ENCODE assay signal across 18 cellular contexts in the genomic region with DNA sequence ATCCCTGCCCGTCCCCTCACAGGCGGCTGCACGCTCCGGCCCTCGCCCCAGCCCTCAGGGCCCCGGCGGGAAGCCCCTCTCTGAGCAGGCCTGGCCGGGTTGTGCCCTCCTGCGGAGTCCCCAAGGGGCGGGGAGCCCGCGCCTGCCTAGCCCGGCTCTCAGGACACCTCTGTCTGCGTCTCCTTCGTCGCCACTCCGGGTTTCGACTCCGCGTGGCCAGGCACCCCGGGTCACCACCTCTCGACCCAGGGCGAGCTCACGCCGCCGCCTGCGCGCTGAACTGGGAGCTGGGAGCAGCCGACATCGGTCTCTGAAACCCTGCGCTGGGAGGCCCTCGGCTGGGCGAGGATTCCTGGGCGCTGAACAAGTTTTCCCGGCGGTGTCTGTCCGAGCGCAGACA. TPM values are rescaled to one million over a fixed set of nuclear protein-coding genes. Genes with fewer than 3 reads are reported as not detected.
DNase-seq lines count a peak whose midpoint lies in the region; ATAC-seq and TF ChIP-seq lines count a peak whose summit lies in the region.
"Had no signal": no experiment of that assay in that cellular context is flagged by ENCODE, and none has a peak within 500 bp of the region (broad histone marks: within the 10 kb centered on the region; RNA-seq: fewer than 3 reads in every experiment).

No MANE protein-coding gene starts in this region.

- no peak overlapping the region for H3K9ac ChIP-seq in mammary epithelial cell (ENCODE audit: insufficient read depth, low read length)
- H3K9ac ChIP-seq: BLaER1 treated with 17β-estradiol and CSF1 and Interleukin-3, amounts not matched to agents 10 nM and 100 nM; GM23248 had no signal

- H3K27ac ChIP-seq in mammary epithelial cell (ENCODE audit: insufficient read depth, low read depth, low read length), result no peak overlapping the region
- H3K27ac ChIP-seq: A549; BLaER1 treated with 17β-estradiol and CSF1 and Interleukin-3, amounts not matched to agents 10 nM and 100 nM; GM23248 had no signal

- ATAC-seq in HG03280 (IDR thresholded peaks at IDR 0.05; ENCODE audit: unreplicated experiment), result no peak
- ATAC-seq: A549 had no signal

- H3K4me1 ChIP-seq in mammary epithelial cell (ENCODE audit: insufficient read depth, low read length), result no peaks in the 10 kb centered on the region
- H3K4me1 ChIP-seq: A549 had no signal

- dilution Hi-C loops in mammary epithelial cell (cut with HindIII; ENCODE audit: low sequenced_read_pairs), result no loop called here

- no peak overlapping the region for H3K4me3 ChIP-seq in mammary epithelial cell (replicated peaks in 1 of 3; ENCODE audit: insufficient read depth in 1 of 3, low read depth in 2 of 3, low read length in 3 of 3)
- H3K4me3 ChIP-seq: A549; BLaER1 treated with 17β-estradiol and CSF1 and Interleukin-3, amounts not matched to agents 10 nM and 100 nM; GM23248 had no signal

- no peaks in the 10 kb centered on the region for H3K9me3 ChIP-seq in mammary epithelial cell (replicated peaks; ENCODE audit: insufficient read depth, low read length)

- no peak overlapping the region for H2AFZ ChIP-seq in mammary epithelial cell (ENCODE audit: low read depth, low read length)
- H2AFZ ChIP-seq: GM23248 had no signal

- no peaks in the 10 kb centered on the region for H4K20me1 ChIP-seq in mammary epithelial cell (ENCODE audit: insufficient read depth, low read length)

- in situ Hi-C loops in mammary epithelial cell (cut with MboI; ENCODE audit: low sequenced_read_pairs in 2 of 2), result no loop called here

- no peaks in the 10 kb centered on the region for H3K36me3 ChIP-seq in mammary epithelial cell (ENCODE audit: insufficient read depth, low read length)
- H3K36me3 ChIP-seq: BLaER1 treated with 17β-estradiol and CSF1 and Interleukin-3, amounts not matched to agents 10 nM and 100 nM had no signal

- TF ChIP-seq CTCF in GM10248 (IDR thresholded peaks at IDR 0.05; ENCODE audit: control extremely low read depth, extremely low read depth, low read depth, missing control alignments) (no peak), mammary epithelial cell (conservative IDR thresholded peaks at IDR 0.05 in 1 of 2, IDR thresholded peaks at IDR 0.05 in 1 of 2; ENCODE audit: extremely low read depth in 1 of 2, insufficient read depth in 1 of 2, low read depth in 1 of 2, low read length in 2 of 2) (no peak)

- no peaks in the 10 kb centered on the region for H3K79me2 ChIP-seq in mammary epithelial cell (ENCODE audit: insufficient read depth, low read length)

- no peak overlapping the region for H3K4me2 ChIP-seq in mammary epithelial cell (ENCODE audit: insufficient read depth, low read depth, low read length)
- H3K4me2 ChIP-seq: A549; BLaER1 treated with 17β-estradiol and CSF1 and Interleukin-3, amounts not matched to agents 10 nM and 100 nM had no signal

- peak; percentile 13 for DNase-seq in COLO668 (lab: John Stamatoyannopoulos, UW; ENCODE audit: unreplicated experiment)
- DNase-seq in GM10248 (ENCODE audit: extremely low spot score), result peak; percentile 9
- peak; percentile 51 for DNase-seq in ecto neural progenitor cell (ENCODE audit: low spot score)
- DNase-seq in left kidney (ENCODE audit: low read depth, low spot score), result peak; percentile 25
- DNase-seq in HPDE6-E6E7 (ENCODE audit: extremely low spot score), result no peak
- no peak for DNase-seq in mammary epithelial cell
- no peak for DNase-seq in activated CD4-positive, alpha-beta T cell treated with anti-CD3 and anti-CD28 coated beads for 1 hour
- DNase-seq: EL, GM23248, IMR-90, Kasumi-1, NCI-H1105, NCI-H1694 treated with DMSO at 0.1 percent for 48 hours, NCI-H526 treated with DMSO at 0.1 percent for 48 hours, Right ventricle myocardium superior had no signal

- no TSS peak for BruUV-seq in mammary epithelial cell (replicated peaks; lab: Mats Ljungman, UMichigan)

- CTCF ChIA-PET in GM10248 (lab: Yijun Ruan, JAX) (interaction anchor here (1.3 kb wide), 1 partner anchor 22 kb away, joined by 3 read pairs; no protein-coding TSS in a partner anchor), mammary epithelial cell (lab: Charles Lee; ENCODE audit: low non-redundant PET) (no interaction called here)

- intact Hi-C loops in mammary epithelial cell (cut with micrococcal nuclease), result loop anchor here (10.0 kb wide), 1 partner anchor 234 kb away; a partner anchor contains a TSS

- 12% methylated on average over 21 of the region's 38 CpGs for WGBS in mammary epithelial cell (ENCODE audit: low coverage, missing lambda C conversion rate)

- H3K27me3 ChIP-seq in mammary epithelial cell (ENCODE audit: insufficient read depth, low read length), result peaks cover 30% of the 10 kb centered on the region
- H3K27me3 ChIP-seq: BLaER1 treated with 17β-estradiol and CSF1 and Interleukin-3, amounts not matched to agents 10 nM and 100 nM had no signal

- POLR2A ChIA-PET in GM10248 (lab: Yijun Ruan, JAX), result no interaction called here

RNA-seq across cellular contexts. Expression of a gene that starts 6.2 kb away (rescaled TPM):
- total RNA-seq in mammary epithelial cell, result under 1 TPM; 0.33 to 0.40 TPM
- polyA plus RNA-seq in mammary epithelial cell, result 0.53 TPM
- polyA minus RNA-seq in mammary epithelial cell, result 0.62 TPM
- total RNA-seq: GM23248 had no signal
- polyA plus RNA-seq: GM23248 had no signal

Comparison
In these comparisons a context has a peak if more than half of its experiments do, and no peak if none do; other contexts are left out.
1. DNase-seq: peak in COLO668 (single experiment), GM10248 (single experiment), ecto neural progenitor cell (single experiment) and left kidney (single experiment); none in HPDE6-E6E7 (single experiment), mammary epithelial cell (single experiment) and activated CD4-positive, alpha-beta T cell treated with anti-CD3 and anti-CD28 coated beads for 1 hour (single experiment).